In the genomic region with DNA sequence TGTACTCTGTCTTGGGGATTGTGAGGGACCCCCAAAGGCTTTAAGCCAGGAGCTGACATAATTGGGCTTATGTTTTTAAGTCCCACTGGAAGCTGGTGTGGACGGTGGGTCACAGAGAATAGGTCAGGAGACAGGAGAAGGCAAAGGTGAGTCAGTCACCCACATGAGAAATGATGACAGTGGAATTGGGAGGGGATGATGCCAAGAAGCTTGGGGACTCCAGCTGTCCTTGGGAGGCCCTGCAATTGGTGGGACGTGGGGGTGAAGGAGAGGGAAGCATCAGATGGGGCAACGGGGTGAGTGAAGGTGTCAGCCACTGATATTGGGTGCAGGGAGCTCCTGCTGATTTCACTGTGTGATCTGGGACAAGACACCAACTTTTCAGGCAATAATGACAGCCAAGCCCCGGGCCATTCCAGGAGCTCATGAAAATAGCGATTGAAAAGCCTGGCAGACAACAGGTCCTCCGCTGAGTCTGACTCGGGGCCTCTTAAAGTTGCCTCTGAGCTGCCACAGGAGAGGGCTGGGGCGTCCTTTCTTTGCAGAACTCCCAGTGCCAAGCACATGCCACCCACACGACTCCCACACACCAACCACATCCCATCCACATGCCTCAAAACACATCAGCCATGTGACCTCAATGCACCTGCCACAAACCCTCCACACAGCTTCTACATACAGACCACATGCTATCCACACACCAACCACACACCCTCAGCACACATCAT, we compare ENCODE assay signal across 13 cellular contexts. TPM values are rescaled to one million over a fixed set of nuclear protein-coding genes. Genes with fewer than 3 reads are reported as not detected.
A peak's percentile ranks its signal among the peaks of the same experiment; 100 is the strongest.
DNase-seq lines count a peak whose midpoint lies in the region; ATAC-seq, FAIRE-seq and TF ChIP-seq lines count a peak whose summit lies in the region.
"Had no signal": no experiment of that assay in that cellular context is flagged by ENCODE, and none has a peak within 500 bp of the region (broad histone marks: within the 10 kb centered on the region; RNA-seq: fewer than 3 reads in every experiment).

No MANE protein-coding gene starts in this region.

- no peaks in the 10 kb centered on the region for H3K27me3 Mint-ChIP-seq in osteocyte (ENCODE audit: unreplicated experiment)

- no TSS peak for BruUV-seq in endothelial cell of umbilical vein (replicated peaks; lab: Mats Ljungman, UMichigan)

- TF ChIP-seq POLR2A in endothelial cell of umbilical vein (IDR thresholded peaks at IDR 0.05; ENCODE audit: low read depth, low read length) (no peak), vagina (IDR thresholded peaks at IDR 0.05) (no peak)

- peaks cover 35% of the 10 kb centered on the region for H3K4me1 Mint-ChIP-seq in osteocyte (ENCODE audit: unreplicated experiment)

- no peak for ATAC-seq in Right ventricle myocardium inferior
- no peak for ATAC-seq in GM21526 (IDR thresholded peaks at IDR 0.05; ENCODE audit: low FRiP score, unreplicated experiment)

- H3K4me1 ChIP-seq in endothelial cell of umbilical vein (ENCODE audit: control insufficient read depth, extremely low read depth, insufficient read depth, low read length) (peaks cover 23% of the 10 kb centered on the region), vagina (peaks cover 42% of the 10 kb centered on the region)

- H3K4me3 ChIP-seq in endothelial cell of umbilical vein (replicated peaks in 1 of 3; ENCODE audit: insufficient read depth in 1 of 3, low read depth in 1 of 3, low read length in 3 of 3) (no peak overlapping the region), vagina (no peak overlapping the region)

- H3K9me3 Mint-ChIP-seq in osteocyte (ENCODE audit: unreplicated experiment), result no peaks in the 10 kb centered on the region
- H3K9me3 Mint-ChIP-seq: naive B cell had no signal

- H3K27ac Mint-ChIP-seq in osteocyte (ENCODE audit: unreplicated experiment), result peak overlapping the region; percentile 40

- H3K4me2 ChIP-seq in endothelial cell of umbilical vein (ENCODE audit: insufficient read depth, low read length), result no peak overlapping the region

- H3K9me3 ChIP-seq in endothelial cell of umbilical vein (replicated peaks; ENCODE audit: control insufficient read depth, insufficient read depth, low read length) (no peaks in the 10 kb centered on the region), vagina (no peaks in the 10 kb centered on the region)

- H3K9me1 ChIP-seq in endothelial cell of umbilical vein (replicated peaks; ENCODE audit: control insufficient read depth, extremely low read depth, insufficient read depth, low read length), result no peaks in the 10 kb centered on the region

- no peak overlapping the region for H3K4me3 Mint-ChIP-seq in osteocyte (ENCODE audit: unreplicated experiment)
- H3K4me3 Mint-ChIP-seq: naive B cell had no signal

- no peaks in the 10 kb centered on the region for H3K79me2 ChIP-seq in endothelial cell of umbilical vein (ENCODE audit: control insufficient read depth, insufficient read depth, low read length)

- no peak for FAIRE-seq in endothelial cell of umbilical vein (lab: Jason Lieb, UNC)
- FAIRE-seq: D721Med, islet of Langerhans had no signal

- no peak overlapping the region for H3K27ac ChIP-seq in endothelial cell of umbilical vein (ENCODE audit: insufficient read depth, low read depth, low read length)
- peak overlapping the region; percentile 76 for H3K27ac ChIP-seq in vagina
- H3K27ac ChIP-seq in caudate nucleus (ENCODE audit: low read depth, low read length), result no peak overlapping the region
- H3K27ac ChIP-seq: brain microvascular endothelial cell, foreskin keratinocyte had no signal

- DNase-seq in cardiac septum (ENCODE audit: low spot score) (peak; percentile 39), Right ventricle myocardium inferior (ENCODE audit: missing footprints) (no peak), endothelial cell of umbilical vein (ENCODE audit: low read depth, low spot score) (no peak), osteocyte (ENCODE audit: extremely low spot score, unreplicated experiment) (no peak), vagina (ENCODE audit: extremely low spot score in 2 of 2) (no peak), NOMO-1 treated with DMSO at 0.1 percent for 48 hours (lab: John Stamatoyannopoulos, UW; ENCODE audit: unreplicated experiment) (no peak), caudate nucleus (lab: John Stamatoyannopoulos, UW) (no peak)

- CTCF ChIA-PET in endothelial cell of umbilical vein (lab: Charles Lee), result interaction anchor here (0.7 to 7.4 kb wide), 18 partner anchors 11 to 206 kb away, joined by 3 to 204 read pairs (median 4); no protein-coding TSS in a partner anchor

- no peaks in the 10 kb centered on the region for H3K36me3 ChIP-seq in endothelial cell of umbilical vein (ENCODE audit: control insufficient read depth in 2 of 2, extremely low read depth in 1 of 2, insufficient read depth in 2 of 2, low read length in 2 of 2)
- H3K36me3 ChIP-seq in vagina, result no peaks in the 10 kb centered on the region
- H3K36me3 ChIP-seq: brain microvascular endothelial cell had no signal

- no peak for TF ChIP-seq CTCF in endothelial cell of umbilical vein (IDR thresholded peaks at IDR 0.05; ENCODE audit: extremely low read depth in 1 of 2, insufficient read depth in 1 of 2, low read depth in 1 of 2, low read length in 2 of 2)
- TF ChIP-seq CTCF in osteocyte (IDR thresholded peaks at IDR 0.05), result no peak
- no peak for TF ChIP-seq CTCF in vagina (IDR thresholded peaks at IDR 0.05)

- no peak overlapping the region for H2AFZ ChIP-seq in endothelial cell of umbilical vein (ENCODE audit: low read depth, low read length)

- POLR2A ChIA-PET in endothelial cell of umbilical vein (lab: Charles Lee), result no interaction called here

- H3K27me3 ChIP-seq in endothelial cell of umbilical vein (ENCODE audit: control insufficient read depth in 2 of 2, insufficient read depth in 2 of 2, low read length in 2 of 2), result no peaks in the 10 kb centered on the region
- no peaks in the 10 kb centered on the region for H3K27me3 ChIP-seq in vagina
- H3K27me3 ChIP-seq: brain microvascular endothelial cell had no signal

- intact Hi-C loops in cardiac septum (cut with DNase I) (loop anchor here (2.0 to 5.0 kb wide), 2 partner anchors 87 to 103 kb away; no protein-coding TSS in a partner anchor), Right ventricle myocardium inferior (cut with DNase I) (loop anchor here (2.0 to 5.0 kb wide), 2 partner anchors 45 to 87 kb away; no protein-coding TSS in a partner anchor), endothelial cell of umbilical vein (cut with micrococcal nuclease) (no loop called here), vagina (cut with DNase I) (no loop called here)

- H3K36me3 Mint-ChIP-seq in osteocyte (ENCODE audit: unreplicated experiment), result peaks cover 6% of the 10 kb centered on the region
- H3K36me3 Mint-ChIP-seq: naive B cell had no signal

- dilution Hi-C loops in endothelial cell of umbilical vein (cut with MboI; ENCODE audit: extremely low pct_ligation_motif_present, low sequenced_read_pairs), result no loop called here

- no peak overlapping the region for H3K9ac ChIP-seq in endothelial cell of umbilical vein (replicated peaks; ENCODE audit: extremely low read depth, insufficient read depth, low read length)

- no peaks in the 10 kb centered on the region for H4K20me1 ChIP-seq in endothelial cell of umbilical vein (replicated peaks; ENCODE audit: control insufficient read depth, extremely low read depth, insufficient read depth, low read length)

TF ChIP-seq in endothelial cell of umbilical vein, 7 proteins besides CTCF, POLR2A, EP300 and RAD21:
- no peak for TF ChIP-seq POLR2AphosphoS5 (IDR thresholded peaks at IDR 0.05; ENCODE audit: insufficient read depth, low read depth, low read length)
- TF ChIP-seq, protein P1, sequence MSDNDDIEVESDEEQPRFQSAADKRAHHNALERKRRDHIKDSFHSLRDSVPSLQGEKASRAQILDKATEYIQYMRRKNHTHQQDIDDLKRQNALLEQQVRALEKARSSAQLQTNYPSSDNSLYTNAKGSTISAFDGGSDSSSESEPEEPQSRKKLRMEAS (IDR thresholded peaks at IDR 0.05; ENCODE audit: insufficient read depth, insufficient read length), result peak; percentile 20

RNA-seq across cellular contexts. Expression of gene TNS1, which starts 13.4 kb away (rescaled TPM):
- 870 TPM for total RNA-seq in cardiac septum
- 705 TPM for total RNA-seq in Right ventricle myocardium inferior
- 35.6 and 52.1 TPM in 2 replicates for total RNA-seq in endothelial cell of umbilical vein
- 9.9 and 11.0 TPM in 2 replicates for polyA plus RNA-seq in endothelial cell of umbilical vein
- polyA plus RNA-seq in endothelial cell of umbilical vein (2011; cell fraction: cytosol; rRNA removed), result 10.3 and 11.1 TPM in 2 replicates
- polyA plus RNA-seq in endothelial cell of umbilical vein (2011; cell fraction: nucleus; rRNA removed), result 32.1 and 41.7 TPM in 2 replicates
- 14.4 and 16.5 TPM in 2 replicates for polyA plus RNA-seq in endothelial cell of umbilical vein (2012)
- polyA minus RNA-seq in endothelial cell of umbilical vein, result 67.8 and 71.0 TPM in 2 replicates
- polyA minus RNA-seq in endothelial cell of umbilical vein (2011; cell fraction: cytosol; rRNA and poly(A)+ RNA removed), result 1.9 TPM
- 48.7 and 57.9 TPM in 2 replicates for polyA minus RNA-seq in endothelial cell of umbilical vein (2011; cell fraction: nucleus; rRNA and poly(A)+ RNA removed)
- 80.8 and 82.5 TPM in 2 replicates for total RNA-seq in osteocyte
- total RNA-seq in vagina, result 216 TPM

Comparison
In these comparisons a context has a peak if more than half of its experiments do, and no peak if none do; other contexts are left out.
1. intact Hi-C loops: an anchor here in cardiac septum (2.0 to 5.0 kb wide) and Right ventricle myocardium inferior (2.0 to 5.0 kb wide); none called in endothelial cell of umbilical vein and vagina.